1 cellular context compared by ENCODE assay signal in genomic region chr5:143398451-143399237, GRCh38.
TF ChIP-seq lines count a peak whose summit lies in the region.

No MANE protein-coding gene starts in this region.

TF ChIP-seq in GM23338, 12 proteins besides CTCF, POLR2A, EP300 and RAD21 (continued from another document):
- no peak for TF ChIP-seq ZNF462 (CRISPR knock-in tag; IDR thresholded peaks at IDR 0.05)
- no peak for TF ChIP-seq CREB1 (CRISPR knock-in tag; IDR thresholded peaks at IDR 0.05; ENCODE audit: low read depth)
TF ChIP-seq in GM23338: peak in this region for 0.
